12 cellular contexts compared by ENCODE assay signal in the genomic region with DNA sequence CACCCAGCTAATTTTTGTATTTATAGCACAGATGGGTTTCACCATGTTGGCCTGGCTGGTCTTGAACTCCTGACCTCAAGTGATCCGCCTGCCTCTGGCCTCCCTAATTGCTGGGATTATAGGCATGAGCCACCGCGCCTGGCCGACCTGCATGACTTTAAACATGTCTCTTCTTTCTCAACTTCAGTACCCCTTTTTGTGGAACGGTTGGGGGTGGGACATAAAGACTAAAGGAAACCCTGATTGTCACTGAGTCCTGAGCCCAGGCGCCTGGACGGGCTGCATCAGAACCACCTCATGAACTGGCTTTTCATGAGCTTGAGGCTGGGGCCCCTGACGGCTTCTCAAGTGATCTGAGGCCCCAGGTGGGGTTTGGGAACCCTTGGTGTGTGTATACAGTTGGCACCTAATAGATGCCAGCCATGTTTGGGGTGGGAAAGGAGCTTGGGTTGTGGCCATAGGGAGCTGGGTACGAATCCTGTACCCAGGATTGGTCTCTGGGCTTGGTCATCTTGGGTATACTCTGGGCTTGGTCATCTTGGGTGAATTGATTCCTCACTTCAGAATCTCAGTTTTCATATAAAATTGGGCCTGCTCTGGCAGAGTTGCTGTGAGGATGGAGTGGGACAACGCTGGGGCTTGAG. TPM values are rescaled to one million over a fixed set of nuclear protein-coding genes. Genes with fewer than 3 reads are reported as not detected.
DNase-seq lines count a peak whose midpoint lies in the region; ATAC-seq and TF ChIP-seq lines count a peak whose summit lies in the region.
"Had no signal": no experiment of that assay in that cellular context is flagged by ENCODE, and none has a peak within 500 bp of the region (broad histone marks: within the 10 kb centered on the region; RNA-seq: fewer than 3 reads in every experiment).

No MANE protein-coding gene starts in this region.

- BruUV-seq in PC-9 (replicated peaks; lab: Mats Ljungman, UMichigan), result no TSS peak

- H3K4me2 ChIP-seq in PC-9, result peak overlapping the region; percentile 97; the same call in 1 of the 2 replicates

- H3K4me1 Mint-ChIP-seq in activated CD4-positive, alpha-beta T cell treated with anti-CD3 and anti-CD28 coated beads, Interleukin-2, amount 10 ng/mL, durations not matched to agents 24 days and 14 days, result peaks cover 68% of the 10 kb centered on the region
- peaks cover 53 to 75% of the 10 kb centered on the region in 2 donors for H3K4me1 Mint-ChIP-seq in stimulated activated naive B cell treated with anti-CD40 and anti-IgM and Interleukin-4, amounts not matched to agents 10 μg/mL and 1 μg/mL and 100 μg/mL, for 72 hours

- ATAC-seq in stimulated activated naive B cell treated with anti-CD40 and anti-IgM and Interleukin-4, amounts not matched to agents 10 μg/mL and 1 μg/mL and 100 μg/mL, for 72 hours (replicated peaks), result no peak
- no peak for ATAC-seq in HG02623 (IDR thresholded peaks at IDR 0.05; ENCODE audit: unreplicated experiment)

- H3K27me3 Mint-ChIP-seq in activated CD4-positive, alpha-beta T cell treated with anti-CD3 and anti-CD28 coated beads, Interleukin-2, amount 10 ng/mL, durations not matched to agents 24 days and 14 days, result no peaks in the 10 kb centered on the region
- no peaks in the 10 kb centered on the region for H3K27me3 Mint-ChIP-seq in stimulated activated naive B cell treated with anti-CD40 and anti-IgM and Interleukin-4, amounts not matched to agents 10 μg/mL and 1 μg/mL and 100 μg/mL, for 72 hours

- no peak for TF ChIP-seq POLR2A in esophagus squamous epithelium (IDR thresholded peaks at IDR 0.05)

- no peaks in the 10 kb centered on the region for H3K36me3 ChIP-seq in PC-9 (ENCODE audit: low read depth)
- peaks cover 20 to 31% (median 21%) of the 10 kb centered on the region in 3 donors for H3K36me3 ChIP-seq in esophagus squamous epithelium

- H3K9me3 Mint-ChIP-seq in activated CD4-positive, alpha-beta T cell treated with anti-CD3 and anti-CD28 coated beads, Interleukin-2, amount 10 ng/mL, durations not matched to agents 24 days and 14 days, result no peaks in the 10 kb centered on the region
- no peaks in the 10 kb centered on the region for H3K9me3 Mint-ChIP-seq in stimulated activated naive B cell treated with anti-CD40 and anti-IgM and Interleukin-4, amounts not matched to agents 10 μg/mL and 1 μg/mL and 100 μg/mL, for 72 hours

- no peak overlapping the region for H2AFZ ChIP-seq in PC-9

- peaks cover 29% of the 10 kb centered on the region for H4K20me1 ChIP-seq in PC-9 (ENCODE audit: insufficient read depth)

- peaks cover 45% of the 10 kb centered on the region for H3K36me3 Mint-ChIP-seq in activated CD4-positive, alpha-beta T cell treated with anti-CD3 and anti-CD28 coated beads, Interleukin-2, amount 10 ng/mL, durations not matched to agents 24 days and 14 days (ENCODE audit: low read depth)
- peaks cover 36 to 44% of the 10 kb centered on the region in 2 donors for H3K36me3 Mint-ChIP-seq in stimulated activated naive B cell treated with anti-CD40 and anti-IgM and Interleukin-4, amounts not matched to agents 10 μg/mL and 1 μg/mL and 100 μg/mL, for 72 hours

- peaks cover 10% of the 10 kb centered on the region; the same call in 1 of the 2 replicates for H3F3A ChIP-seq in PC-9 (ENCODE audit: insufficient read depth, low read depth)

- POLR2A ChIA-PET in PC-9 (lab: Charles Lee; ENCODE audit: unreplicated experiment), result interaction anchor here (0.6 kb wide), 1 partner anchor 1012 kb away, joined by 3 read pairs; no protein-coding TSS in a partner anchor

- 64 to 86% methylated on average over 6 to 8 of the region's 10 CpGs for WGBS in esophagus squamous epithelium, 2 donors

- H3K4me3 ChIP-seq in PC-9 (no peak overlapping the region), esophagus squamous epithelium (peak overlapping the region in 2 of 4 donors; percentile 81 to 91)

- intact Hi-C loops in activated CD4-positive, alpha-beta T cell treated with anti-CD3 and anti-CD28 coated beads, Interleukin-2, amount 10 ng/mL, durations not matched to agents 24 days and 14 days (cut with micrococcal nuclease), result loop anchor here (1.0 to 5.0 kb wide), 4 partner anchors 18 to 421 kb away; a partner anchor contains a TSS
- intact Hi-C loops in PC-9 (cut with micrococcal nuclease; ENCODE audit: unreplicated experiment), result no loop called here
- intact Hi-C loops in esophagus squamous epithelium (cut with DNase I), result no loop called here

- CTCF ChIA-PET in PC-9 (lab: Charles Lee), result no interaction called here

- no peaks in the 10 kb centered on the region for H3K9me2 ChIP-seq in PC-9 (ENCODE audit: insufficient read depth)

- H3K27ac ChIP-seq in PC-9 (no peak overlapping the region), esophagus squamous epithelium (peak overlapping the region; percentile 94 to 99 (median 98))

- TF ChIP-seq CTCF in PC-9 (conservative IDR thresholded peaks at IDR 0.05) (no peak), esophagus squamous epithelium (IDR thresholded peaks at IDR 0.05) (no peak)

- H3K4me1 ChIP-seq in PC-9 (replicated peaks; ENCODE audit: insufficient read depth) (peaks cover 23% of the 10 kb centered on the region), esophagus squamous epithelium (peaks cover 58 to 77% (median 63%) of the 10 kb centered on the region in 3 donors)

- H3K9me3 ChIP-seq in PC-9 (ENCODE audit: insufficient read depth, low read depth) (no peaks in the 10 kb centered on the region), esophagus squamous epithelium (no peaks in the 10 kb centered on the region)

- H3K27me3 ChIP-seq in PC-9 (ENCODE audit: insufficient read depth, low read depth) (no peaks in the 10 kb centered on the region), esophagus squamous epithelium (no peaks in the 10 kb centered on the region)

- H3K79me2 ChIP-seq in PC-9 (ENCODE audit: low read depth), result peaks cover 35% of the 10 kb centered on the region

- peak overlapping the region; percentile 96 for H3K4me3 Mint-ChIP-seq in activated CD4-positive, alpha-beta T cell treated with anti-CD3 and anti-CD28 coated beads, Interleukin-2, amount 10 ng/mL, durations not matched to agents 24 days and 14 days
- H3K4me3 Mint-ChIP-seq in stimulated activated naive B cell treated with anti-CD40 and anti-IgM and Interleukin-4, amounts not matched to agents 10 μg/mL and 1 μg/mL and 100 μg/mL, for 72 hours, result peak overlapping the region; percentile 92 to 93

- peak; percentile 69 for DNase-seq in activated CD4-positive, alpha-beta T cell treated with anti-CD3 and anti-CD28 coated beads, Interleukin-2, amount 10 ng/mL, durations not matched to agents 24 days and 14 days
- no peak for DNase-seq in activated CD4-positive, alpha-beta T cell treated with anti-CD3 and anti-CD28 coated beads for 4 hours
- DNase-seq in PC-9 (no peak), esophagus squamous epithelium (lab: John Stamatoyannopoulos, UW) (no peak), kidney tubule cell (ENCODE audit: low spot score) (no peak), COLO668 (lab: John Stamatoyannopoulos, UW; ENCODE audit: unreplicated experiment) (no peak)
- no peak for DNase-seq in stimulated activated naive B cell treated with anti-CD40 and anti-IgM and Interleukin-4, amounts not matched to agents 10 μg/mL and 1 μg/mL and 100 μg/mL, for 72 hours
- DNase-seq: activated gamma-delta T cell had no signal

- peak overlapping the region; percentile 94 for H3K27ac Mint-ChIP-seq in activated CD4-positive, alpha-beta T cell treated with anti-CD3 and anti-CD28 coated beads, Interleukin-2, amount 10 ng/mL, durations not matched to agents 24 days and 14 days
- peak overlapping the region; percentile 92 for H3K27ac Mint-ChIP-seq in stimulated activated naive B cell treated with anti-CD40 and anti-IgM and Interleukin-4, amounts not matched to agents 10 μg/mL and 1 μg/mL and 100 μg/mL, for 72 hours

RNA-seq across cellular contexts. Expression of a gene that starts 2.2 kb away (rescaled TPM):
- 136 and 149 TPM in 2 replicates for total RNA-seq in activated CD4-positive, alpha-beta T cell treated with anti-CD3 and anti-CD28 coated beads, Interleukin-2, amount 10 ng/mL, durations not matched to agents 24 days and 14 days
- total RNA-seq in PC-9 (2021) (82.3 and 124 TPM in 2 replicates), esophagus squamous epithelium (10 to 100 TPM; 24.6 to 39.7 (median 29.5) TPM)

RNA-seq across cellular contexts. Expression of a gene that starts 17.9 kb away (rescaled TPM):
- total RNA-seq in activated CD4-positive, alpha-beta T cell treated with anti-CD3 and anti-CD28 coated beads, Interleukin-2, amount 10 ng/mL, durations not matched to agents 24 days and 14 days, result 13.6 TPM in 2 replicates
- total RNA-seq in PC-9 (2021) (22.2 and 31.7 TPM in 2 replicates), esophagus squamous epithelium (1 to 10 TPM; 5.0 to 7.7 (median 6.4) TPM)

RNA-seq across cellular contexts. Expression of a gene that starts 19.3 kb away (rescaled TPM):
- total RNA-seq in activated CD4-positive, alpha-beta T cell treated with anti-CD3 and anti-CD28 coated beads, Interleukin-2, amount 10 ng/mL, durations not matched to agents 24 days and 14 days, result 2.7 and 2.8 TPM in 2 replicates
- total RNA-seq in PC-9 (2021), result 14.5 and 17.0 TPM in 2 replicates
- 10 to 100 TPM; 10.7 to 25.4 (median 19.6) TPM for total RNA-seq in esophagus squamous epithelium
- total RNA-seq: Right ventricle myocardium superior had no signal

RNA-seq across cellular contexts. Expression of a gene that starts 28.2 kb away (rescaled TPM):
- total RNA-seq in activated CD4-positive, alpha-beta T cell treated with anti-CD3 and anti-CD28 coated beads, Interleukin-2, amount 10 ng/mL, durations not matched to agents 24 days and 14 days, result not detected in 2 replicates
- total RNA-seq in PC-9 (2021), result not detected in 2 replicates
- total RNA-seq in esophagus squamous epithelium, result 1 to 10 TPM in 1 of 4 donors, not detected in 3; 2.0 TPM
- total RNA-seq: epithelial cell of proximal tubule, left cardiac atrium, Right ventricle myocardium superior had no signal

RNA-seq across cellular contexts. Expression of a gene that starts 44.5 kb away (rescaled TPM):
- total RNA-seq in activated CD4-positive, alpha-beta T cell treated with anti-CD3 and anti-CD28 coated beads, Interleukin-2, amount 10 ng/mL, durations not matched to agents 24 days and 14 days, result not detected in 2 replicates
- total RNA-seq in PC-9 (2021) (0.28 TPM in 1 of 2 replicates, not detected in the other), esophagus squamous epithelium (under 1 TPM; 0.15 to 0.47 (median 0.25) TPM)
- total RNA-seq: epithelial cell of proximal tubule, left cardiac atrium, Right ventricle myocardium superior had no signal
